27 cellular contexts compared by ENCODE assay signal in the genomic region with DNA sequence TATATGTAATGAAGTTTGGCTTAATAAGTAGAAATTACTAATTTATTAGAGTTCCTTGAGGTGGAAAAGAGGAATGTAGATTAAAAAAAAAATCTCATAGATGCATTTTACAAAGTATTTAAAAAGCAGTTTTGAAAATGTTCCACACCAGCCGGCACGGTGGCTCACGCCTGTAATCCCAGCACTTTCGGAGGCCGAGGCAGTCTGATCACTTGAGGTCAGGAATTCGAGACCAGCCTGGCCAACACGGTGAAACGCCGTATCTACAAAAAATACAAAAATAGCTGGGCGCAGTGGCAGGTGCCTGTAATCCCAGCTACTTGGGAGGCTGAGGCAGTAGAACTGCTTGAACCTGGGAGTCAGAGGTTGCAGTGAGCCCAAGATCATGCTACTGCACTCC. TPM values are rescaled to one million over a fixed set of nuclear protein-coding genes. Genes with fewer than 3 reads are reported as not detected.
"Had no signal": no experiment of that assay in that cellular context is flagged by ENCODE, and none has a peak within 500 bp of the region (broad histone marks: within the 10 kb centered on the region; RNA-seq: fewer than 3 reads in every experiment).

No MANE protein-coding gene starts in this region.

- H3K9me3 ChIP-seq: stomach, suprapubic skin, testis, thoracic aorta, thyroid gland, tibial artery, tibial nerve, transverse colon, upper lobe of left lung, upper lobe of right lung, uterus, vagina had no signal

- H3K36me3 ChIP-seq: stomach, suprapubic skin, thoracic aorta, thyroid gland, tibial artery, tibial nerve, transverse colon, upper lobe of left lung, upper lobe of right lung, uterus, vagina had no signal

- H3K4me3 ChIP-seq: stomach, suprapubic skin, testis, thoracic aorta, thyroid gland, tibial artery, tibial nerve, transverse colon, upper lobe of left lung, upper lobe of right lung, uterus, vagina had no signal

- H3K27ac ChIP-seq: stomach, suprapubic skin, testis, thoracic aorta, thyroid gland, tibial artery, tibial nerve, upper lobe of left lung, upper lobe of right lung, uterus, vagina had no signal

- ATAC-seq: stimulated activated effector memory CD8-positive, alpha-beta T cell treated with anti-CD3 and anti-CD28 coated beads, Interleukin-12 subunit alpha, Interleukin-12 subunit beta, amount 100 ng/mL, for 72 hours; stimulated activated memory B cell treated with anti-CD40 and anti-IgM and Interleukin-4, amounts not matched to agents 10 μg/mL and 1 μg/mL and 100 μg/mL, for 72 hours; stimulated activated naive B cell treated with anti-CD40 and anti-IgM and Interleukin-4, amounts not matched to agents 10 μg/mL and 1 μg/mL and 100 μg/mL, for 72 hours; stimulated activated naive CD8-positive, alpha-beta T cell treated with anti-CD3 and anti-CD28 coated beads, Interleukin-15, amount 100 ng/mL, for 72 hours; stimulated activated naive CD8-positive, alpha-beta T cell treated with anti-CD3 and anti-CD28 coated beads, Interleukin-15, Interleukin-2, amounts not matched to agents 100 U/mL and 50 U/mL, for 24 hours; upper lobe of right lung had no signal

- H3K27me3 ChIP-seq: testis, vagina had no signal

- DNase-seq: stimulated activated CD4-positive, alpha-beta T cell treated with anti-CD3 and anti-CD28 coated beads, Interleukin-2, amount 100 ng/mL, for 48 hours; stimulated activated CD4-positive, alpha-beta T cell treated with anti-CD3 and anti-CD28 coated beads, Interleukin-4, amount 100 ng/mL, for 1 hour; stimulated activated CD4-positive, alpha-beta T cell treated with anti-CD3 and anti-CD28 coated beads, Interleukin-4, amount 100 ng/mL, for 24 hours; stimulated activated CD4-positive, alpha-beta T cell treated with anti-CD3 and anti-CD28 coated beads, Interleukin-4, amount 100 ng/mL, for 4 hours; stimulated activated CD8-positive, alpha-beta memory T cell treated with anti-CD3 and anti-CD28 coated beads, Interleukin-4, amount 100 ng/mL, for 48 hours; stimulated activated naive B cell treated with anti-CD40 and anti-IgM and Interleukin-4, amounts not matched to agents 10 μg/mL and 1 μg/mL and 100 μg/mL, for 72 hours; stimulated activated naive CD4-positive, alpha-beta T cell; stimulated activated naive CD4-positive, alpha-beta T cell treated with Interleukin-2 at 50 U/mL for 16 hours; stimulated activated naive CD8-positive, alpha-beta T cell treated with anti-CD3 and anti-CD28 coated beads, Interleukin-15, amount 100 ng/mL, for 72 hours; stimulated activated naive CD8-positive, alpha-beta T cell treated with anti-CD3 and anti-CD28 coated beads, Interleukin-15, Interleukin-2, amounts not matched to agents 100 U/mL and 50 U/mL, for 24 hours; stomach; substantia nigra; testis; thyroid gland; tibial artery; transverse colon; trophoblast cell; upper lobe of left lung; upper lobe of right lung; uterus had no signal

RNA-seq across cellular contexts. Expression of gene CHRM2, which starts 3.2 kb away (rescaled TPM):
- total RNA-seq: subcutaneous adipose tissue, thoracic aorta, thyroid gland, tibial nerve had no signal
